Comparison of ENCODE assay signal across 8 cellular contexts in genomic region chr5:33997331-33997983, GRCh38. TPM values are rescaled to one million over a fixed set of nuclear protein-coding genes. Genes with fewer than 3 reads are reported as not detected.
DNase-seq lines count a peak whose midpoint lies in the region; ATAC-seq, FAIRE-seq and TF ChIP-seq lines count a peak whose summit lies in the region.

No MANE protein-coding gene starts in this region.

- no peak overlapping the region for H3K4me3 ChIP-seq in NB4 (ENCODE audit: low read depth, low read length)
- H3K4me3 ChIP-seq in endothelial cell of umbilical vein (replicated peaks in 1 of 3; ENCODE audit: insufficient read depth in 1 of 3, low read depth in 1 of 3, low read length in 3 of 3), result no peak overlapping the region

- no peaks in the 10 kb centered on the region for H4K20me1 ChIP-seq in endothelial cell of umbilical vein (replicated peaks; ENCODE audit: control insufficient read depth, extremely low read depth, insufficient read depth, low read length)

- H3K79me2 ChIP-seq in endothelial cell of umbilical vein (ENCODE audit: control insufficient read depth, insufficient read depth, low read length), result no peaks in the 10 kb centered on the region

- no peaks in the 10 kb centered on the region for H3K9me3 ChIP-seq in endothelial cell of umbilical vein (replicated peaks; ENCODE audit: control insufficient read depth, insufficient read depth, low read length)

- H3K27me3 ChIP-seq in endothelial cell of umbilical vein (ENCODE audit: control insufficient read depth in 2 of 2, insufficient read depth in 2 of 2, low read length in 2 of 2), result no peaks in the 10 kb centered on the region

- intact Hi-C loops in endothelial cell of umbilical vein (cut with micrococcal nuclease), result loop anchor here (1.0 kb wide), 1 partner anchor 468 kb away; no protein-coding TSS in a partner anchor

- no peaks in the 10 kb centered on the region for H3K27me3 Mint-ChIP-seq in activated naive CD8-positive, alpha-beta T cell treated with anti-CD3 and anti-CD28 coated beads, Interleukin-2, amount 10 ng/mL, durations not matched to agents 7 days and 5 days
- no peaks in the 10 kb centered on the region for H3K27me3 Mint-ChIP-seq in activated naive CD8-positive, alpha-beta T cell treated with anti-CD3 and anti-CD28 coated beads for 36 hours

- peaks cover 0 to 2% of the 10 kb centered on the region in 2 experiments for H3K36me3 ChIP-seq in endothelial cell of umbilical vein (ENCODE audit: control insufficient read depth in 2 of 2, extremely low read depth in 1 of 2, insufficient read depth in 2 of 2, low read length in 2 of 2)

- H3K4me2 ChIP-seq in endothelial cell of umbilical vein (ENCODE audit: insufficient read depth, low read length), result no peak overlapping the region

- DNase-seq in activated naive CD8-positive, alpha-beta T cell treated with anti-CD3 and anti-CD28 coated beads, Interleukin-2, amount 10 ng/mL, durations not matched to agents 7 days and 5 days, result no peak
- no peak for DNase-seq in activated naive CD8-positive, alpha-beta T cell treated with anti-CD3 and anti-CD28 coated beads for 36 hours
- DNase-seq in HCEC 1CT (peak; percentile 78), NB4 (ENCODE audit: low read depth) (peak; percentile 58), SKM-1 treated with dmso at 0.1 percent for 144 hours (lab: John Stamatoyannopoulos, UW; ENCODE audit: unreplicated experiment) (peak; percentile 54), endothelial cell of umbilical vein (ENCODE audit: low read depth, low spot score) (peak; percentile 87), middle frontal gyrus (ENCODE audit: extremely low spot score, low spot score) (peak; percentile 69)
- no peak for DNase-seq in activated CD4-positive, CD25-positive, alpha-beta regulatory T cell (lab: John Stamatoyannopoulos, UW)

- H3K4me1 Mint-ChIP-seq in activated naive CD8-positive, alpha-beta T cell treated with anti-CD3 and anti-CD28 coated beads, Interleukin-2, amount 10 ng/mL, durations not matched to agents 7 days and 5 days, result peaks cover 23% of the 10 kb centered on the region
- peaks cover 9% of the 10 kb centered on the region for H3K4me1 Mint-ChIP-seq in activated naive CD8-positive, alpha-beta T cell treated with anti-CD3 and anti-CD28 coated beads for 36 hours

- CTCF ChIA-PET in endothelial cell of umbilical vein (lab: Charles Lee), result interaction anchor here (0.5 to 2.1 kb wide), 15 partner anchors 9 to 469 kb away, joined by 3 to 13 read pairs (median 5); partner anchors contain the start of genes AMACR and C1QTNF3

- H2AFZ ChIP-seq in endothelial cell of umbilical vein (ENCODE audit: low read depth, low read length), result no peak overlapping the region

- ATAC-seq in activated naive CD8-positive, alpha-beta T cell treated with anti-CD3 and anti-CD28 coated beads, Interleukin-2, amount 10 ng/mL, durations not matched to agents 7 days and 5 days (ENCODE audit: low read depth), result peak; percentile 57

- H3K4me1 ChIP-seq in endothelial cell of umbilical vein (ENCODE audit: control insufficient read depth, extremely low read depth, insufficient read depth, low read length), result no peaks in the 10 kb centered on the region

- no TSS peak for BruUV-seq in endothelial cell of umbilical vein (replicated peaks; lab: Mats Ljungman, UMichigan)

- TF ChIP-seq POLR2A in NB4 (IDR thresholded peaks at IDR 0.05; ENCODE audit: extremely low read depth, insufficient read length) (no peak), endothelial cell of umbilical vein (IDR thresholded peaks at IDR 0.05; ENCODE audit: low read depth, low read length) (no peak)

- no peaks in the 10 kb centered on the region for H3K9me3 Mint-ChIP-seq in activated naive CD8-positive, alpha-beta T cell treated with anti-CD3 and anti-CD28 coated beads, Interleukin-2, amount 10 ng/mL, durations not matched to agents 7 days and 5 days
- no peaks in the 10 kb centered on the region for H3K9me3 Mint-ChIP-seq in activated naive CD8-positive, alpha-beta T cell treated with anti-CD3 and anti-CD28 coated beads for 36 hours

- peak; percentile 92 for FAIRE-seq in endothelial cell of umbilical vein (lab: Jason Lieb, UNC)

- H3K36me3 Mint-ChIP-seq in activated naive CD8-positive, alpha-beta T cell treated with anti-CD3 and anti-CD28 coated beads, Interleukin-2, amount 10 ng/mL, durations not matched to agents 7 days and 5 days, result peaks cover 6% of the 10 kb centered on the region
- H3K36me3 Mint-ChIP-seq in activated naive CD8-positive, alpha-beta T cell treated with anti-CD3 and anti-CD28 coated beads for 36 hours, result no peaks in the 10 kb centered on the region

- POLR2A ChIA-PET in activated naive CD8-positive, alpha-beta T cell treated with anti-CD3 and anti-CD28 coated beads, Interleukin-2, amount 10 ng/mL, durations not matched to agents 7 days and 5 days (lab: Charles Lee), result no interaction called here
- POLR2A ChIA-PET in endothelial cell of umbilical vein (lab: Charles Lee), result interaction anchor here (1.4 kb wide), 1 partner anchor 11 kb away, joined by 5 read pairs; the partner anchor contains the start of gene AMACR

- no peak overlapping the region for H3K9ac ChIP-seq in endothelial cell of umbilical vein (replicated peaks; ENCODE audit: extremely low read depth, insufficient read depth, low read length)

- peak; percentile 56 for TF ChIP-seq CTCF in NB4 (IDR thresholded peaks at IDR 0.05; ENCODE audit: low read depth, low read length)
- TF ChIP-seq CTCF in endothelial cell of umbilical vein (IDR thresholded peaks at IDR 0.05; ENCODE audit: extremely low read depth in 1 of 2, insufficient read depth in 1 of 2, low read depth in 1 of 2, low read length in 2 of 2), result peak; percentile 64 to 69

- H3K4me3 Mint-ChIP-seq in activated naive CD8-positive, alpha-beta T cell treated with anti-CD3 and anti-CD28 coated beads, Interleukin-2, amount 10 ng/mL, durations not matched to agents 7 days and 5 days, result no peak overlapping the region
- H3K4me3 Mint-ChIP-seq in activated naive CD8-positive, alpha-beta T cell treated with anti-CD3 and anti-CD28 coated beads for 36 hours, result no peak overlapping the region

- dilution Hi-C loops in endothelial cell of umbilical vein (cut with MboI; ENCODE audit: extremely low pct_ligation_motif_present, low sequenced_read_pairs), result no loop called here

- H3K27ac ChIP-seq in endothelial cell of umbilical vein (ENCODE audit: insufficient read depth, low read depth, low read length), result no peak overlapping the region

- H3K9me1 ChIP-seq in endothelial cell of umbilical vein (replicated peaks; ENCODE audit: control insufficient read depth, extremely low read depth, insufficient read depth, low read length), result no peaks in the 10 kb centered on the region

- no peak overlapping the region for H3K27ac Mint-ChIP-seq in activated naive CD8-positive, alpha-beta T cell treated with anti-CD3 and anti-CD28 coated beads, Interleukin-2, amount 10 ng/mL, durations not matched to agents 7 days and 5 days
- no peak overlapping the region for H3K27ac Mint-ChIP-seq in activated naive CD8-positive, alpha-beta T cell treated with anti-CD3 and anti-CD28 coated beads for 36 hours

TF ChIP-seq in endothelial cell of umbilical vein, 7 proteins besides CTCF, POLR2A, EP300 and RAD21 (continues in another document):
- TF ChIP-seq POLR2AphosphoS5 (IDR thresholded peaks at IDR 0.05; ENCODE audit: insufficient read depth, low read depth, low read length) (no peak), GATA2 (IDR thresholded peaks at IDR 0.05; ENCODE audit: insufficient read depth, insufficient read length, low read depth, low read length) (no peak), MYC (IDR thresholded peaks at IDR 0.05; ENCODE audit: low read depth, low read length) (no peak)

RNA-seq across cellular contexts. Expression of gene AMACR, which starts 10.4 kb away (rescaled TPM):
- 1 to 10 TPM; 5.9 to 6.1 TPM for total RNA-seq in activated naive CD8-positive, alpha-beta T cell treated with anti-CD3 and anti-CD28 coated beads, Interleukin-2, amount 10 ng/mL, durations not matched to agents 7 days and 5 days
- total RNA-seq in activated naive CD8-positive, alpha-beta T cell treated with anti-CD3 and anti-CD28 coated beads for 36 hours, result 10 to 100 TPM in 1 of 2 experiments, 1 to 10 TPM in 1; 9.7 to 10.5 TPM
- 8.3 and 8.7 TPM in 2 replicates for total RNA-seq in endothelial cell of umbilical vein
- polyA plus RNA-seq in endothelial cell of umbilical vein, result 6.7 and 7.1 TPM in 2 replicates
- polyA plus RNA-seq in endothelial cell of umbilical vein (2011; cell fraction: cytosol; rRNA removed), result 7.2 and 7.7 TPM in 2 replicates
- 3.7 and 4.0 TPM in 2 replicates for polyA plus RNA-seq in endothelial cell of umbilical vein (2011; cell fraction: nucleus; rRNA removed)
- 5.8 and 8.9 TPM in 2 replicates for polyA plus RNA-seq in endothelial cell of umbilical vein (2012)
- polyA minus RNA-seq in endothelial cell of umbilical vein, result 5.3 and 6.1 TPM in 2 replicates
- 7.9 TPM for polyA minus RNA-seq in endothelial cell of umbilical vein (2011; cell fraction: cytosol; rRNA and poly(A)+ RNA removed)
- polyA minus RNA-seq in endothelial cell of umbilical vein (2011; cell fraction: nucleus; rRNA and poly(A)+ RNA removed), result 2.1 and 2.6 TPM in 2 replicates

RNA-seq across cellular contexts. Expression of gene SLC45A2, which starts 13.0 kb away (rescaled TPM):
- under 1 TPM in 1 of 2 experiments, not detected in 1; 0.40 TPM for total RNA-seq in activated naive CD8-positive, alpha-beta T cell treated with anti-CD3 and anti-CD28 coated beads, Interleukin-2, amount 10 ng/mL, durations not matched to agents 7 days and 5 days
- not detected for total RNA-seq in activated naive CD8-positive, alpha-beta T cell treated with anti-CD3 and anti-CD28 coated beads for 36 hours
- not detected in 2 replicates for total RNA-seq in endothelial cell of umbilical vein
- polyA plus RNA-seq in endothelial cell of umbilical vein, result not detected in 2 replicates
- not detected in 2 replicates for polyA plus RNA-seq in endothelial cell of umbilical vein (2011; cell fraction: cytosol; rRNA removed)
- 0.24 TPM in 1 of 2 replicates, not detected in the other for polyA plus RNA-seq in endothelial cell of umbilical vein (2011; cell fraction: nucleus; rRNA removed)
- polyA plus RNA-seq in endothelial cell of umbilical vein (2012), result not detected in 2 replicates
- polyA minus RNA-seq in endothelial cell of umbilical vein, result 0.68 TPM in 1 of 2 replicates, not detected in the other
- not detected for polyA minus RNA-seq in endothelial cell of umbilical vein (2011; cell fraction: cytosol; rRNA and poly(A)+ RNA removed)
- 0.29 and 1.1 TPM in 2 replicates for polyA minus RNA-seq in endothelial cell of umbilical vein (2011; cell fraction: nucleus; rRNA and poly(A)+ RNA removed)

RNA-seq across cellular contexts. Expression of gene C1QTNF3, which starts 45.6 kb away (rescaled TPM):
- 1 to 10 TPM; 4.1 to 4.8 TPM for total RNA-seq in activated naive CD8-positive, alpha-beta T cell treated with anti-CD3 and anti-CD28 coated beads, Interleukin-2, amount 10 ng/mL, durations not matched to agents 7 days and 5 days
- 1 to 10 TPM; 1.5 to 1.8 TPM for total RNA-seq in activated naive CD8-positive, alpha-beta T cell treated with anti-CD3 and anti-CD28 coated beads for 36 hours
- 1.6 and 2.0 TPM in 2 replicates for total RNA-seq in endothelial cell of umbilical vein
- polyA plus RNA-seq in endothelial cell of umbilical vein, result 1.3 and 1.6 TPM in 2 replicates
- 0.44 and 0.47 TPM in 2 replicates for polyA plus RNA-seq in endothelial cell of umbilical vein (2011; cell fraction: cytosol; rRNA removed)
- polyA plus RNA-seq in endothelial cell of umbilical vein (2011; cell fraction: nucleus; rRNA removed), result 10.1 and 11.1 TPM in 2 replicates
- polyA plus RNA-seq in endothelial cell of umbilical vein (2012), result 0.11 and 0.99 TPM in 2 replicates
- 2.0 and 8.7 TPM in 2 replicates for polyA minus RNA-seq in endothelial cell of umbilical vein
- not detected for polyA minus RNA-seq in endothelial cell of umbilical vein (2011; cell fraction: cytosol; rRNA and poly(A)+ RNA removed)
- 3.9 and 5.3 TPM in 2 replicates for polyA minus RNA-seq in endothelial cell of umbilical vein (2011; cell fraction: nucleus; rRNA and poly(A)+ RNA removed)

Comparison
In these comparisons a context has a peak if more than half of its experiments do, and no peak if none do; other contexts are left out.
1. DNase-seq: peak in HCEC 1CT (single experiment), NB4 (single experiment), SKM-1 treated with dmso at 0.1 percent for 144 hours (single experiment), endothelial cell of umbilical vein (single experiment) and middle frontal gyrus (single experiment); none in activated naive CD8-positive, alpha-beta T cell treated with anti-CD3 and anti-CD28 coated beads, Interleukin-2, amount 10 ng/mL, durations not matched to agents 7 days and 5 days (single experiment), activated naive CD8-positive, alpha-beta T cell treated with anti-CD3 and anti-CD28 coated beads for 36 hours (single experiment) and activated CD4-positive, CD25-positive, alpha-beta regulatory T cell (0 of 4).